In genomic region chr4:76995776-76996175, GRCh38 we compare ENCODE assay signal across 1 cellular context.
TF ChIP-seq lines count a peak whose summit lies in the region.

No MANE protein-coding gene starts in this region.

TF ChIP-seq in GM12878, 131 proteins besides CTCF, POLR2A, EP300 and RAD21:
- no peak for TF ChIP-seq CREB1 (IDR thresholded peaks at IDR 0.05; ENCODE audit: low read depth)
- no peak for TF ChIP-seq RUNX3 (IDR thresholded peaks at IDR 0.05; ENCODE audit: low read length)
- TF ChIP-seq SMC3 (IDR thresholded peaks at IDR 0.05; ENCODE audit: borderline replicate concordance, low read length) = no peak
- TF ChIP-seq MAX (IDR thresholded peaks at IDR 0.05; ENCODE audit: low read depth, low read length) = no peak
- no peak for TF ChIP-seq ZNF622 (IDR thresholded peaks at IDR 0.05)
- no peak for TF ChIP-seq SREBF2 (IDR thresholded peaks at IDR 0.05; ENCODE audit: low read length)
- TF ChIP-seq NBN (IDR thresholded peaks at IDR 0.05) = no peak
- TF ChIP-seq HDAC6 (IDR thresholded peaks at IDR 0.05; ENCODE audit: unreplicated experiment) = no peak
- no peak for TF ChIP-seq SRF (IDR thresholded peaks at IDR 0.05; ENCODE audit: low read depth in 2 of 2, low read length in 2 of 2)
- no peak for TF ChIP-seq IKZF2 (IDR thresholded peaks at IDR 0.05)
- no peak for TF ChIP-seq CBX3 (IDR thresholded peaks at IDR 0.05; ENCODE audit: borderline replicate concordance, low read depth)
- no peak for TF ChIP-seq EED (IDR thresholded peaks at IDR 0.05; ENCODE audit: low read depth)
- TF ChIP-seq POU2F2 (IDR thresholded peaks at IDR 0.05; ENCODE audit: borderline replicate concordance, low read depth, low read length) = no peak
- TF ChIP-seq BACH1 (IDR thresholded peaks at IDR 0.05; ENCODE audit: borderline replicate concordance) = no peak
- no peak for TF ChIP-seq CHD1 (IDR thresholded peaks at IDR 0.05; ENCODE audit: low read depth, low read length)
- no peak for TF ChIP-seq HCFC1 (IDR thresholded peaks at IDR 0.05; ENCODE audit: low read length)
- no peak for TF ChIP-seq RELA (IDR thresholded peaks at IDR 0.05; ENCODE audit: borderline replicate concordance, partially characterized antibody)
- TF ChIP-seq MEF2B (IDR thresholded peaks at IDR 0.05; ENCODE audit: partially characterized antibody, poor library complexity, severe bottlenecking) = no peak
- no peak for TF ChIP-seq TCF12 (IDR thresholded peaks at IDR 0.05; ENCODE audit: low read depth, low read length)
- no peak for TF ChIP-seq CBX5 (IDR thresholded peaks at IDR 0.05; ENCODE audit: low read depth)
TF ChIP-seq in GM12878: peak in this region for 0.
